Comparison of ENCODE assay signal across 13 cellular contexts in genomic region chr7:591856-592628, GRCh38.
DNase-seq lines count a peak whose midpoint lies in the region; ATAC-seq and TF ChIP-seq lines count a peak whose summit lies in the region.
"Had no signal": no experiment of that assay in that cellular context is flagged by ENCODE, and none has a peak within 500 bp of the region (broad histone marks: within the 10 kb centered on the region; RNA-seq: fewer than 3 reads in every experiment).

No MANE protein-coding gene starts in this region.

- POLR2A ChIA-PET in WTC11 (lab: Charles Lee), result no interaction called here
- POLR2A ChIA-PET in MCF 10A (lab: Yijun Ruan, JAX), result interaction anchor here (0.9 kb wide), 1 partner anchor 8 kb away, joined by 3 read pairs; no protein-coding TSS in a partner anchor

- CTCF ChIA-PET in WTC11 (lab: Charles Lee) (no interaction called here), MCF 10A (lab: Yijun Ruan, JAX) (no interaction called here)

- H3K27ac Mint-ChIP-seq in WTC11 (peak overlapping the region; percentile 36; the same call in 1 of the 2 replicates), nephron (peak overlapping the region in 2 of 3 experiments; percentile 73 to 74), MCF 10A (ENCODE audit: low read depth, unreplicated experiment) (no peak overlapping the region)
- H3K27ac Mint-ChIP-seq: CD8-positive, alpha-beta T cell had no signal

- peaks cover 4% of the 10 kb centered on the region for H3K9me3 ChIP-seq in left ventricle myocardium inferior (replicated peaks)

- no peaks in the 10 kb centered on the region for H3K27me3 ChIP-seq in left ventricle myocardium inferior (ENCODE audit: low read depth)

- H3K27me3 Mint-ChIP-seq in WTC11 (ENCODE audit: low read depth) (no peaks in the 10 kb centered on the region), nephron (ENCODE audit: low read depth) (peaks cover 3% of the 10 kb centered on the region), MCF 10A (ENCODE audit: insufficient read depth, unreplicated experiment) (no peaks in the 10 kb centered on the region)

- BruUV-seq in MCF 10A (replicated peaks; lab: Mats Ljungman, UMichigan), result no TSS peak

- H3K4me3 Mint-ChIP-seq in WTC11, result no peak overlapping the region
- H3K4me3 Mint-ChIP-seq in nephron, result no peak overlapping the region
- no peak overlapping the region for H3K4me3 Mint-ChIP-seq in MCF 10A (ENCODE audit: unreplicated experiment)

- peaks cover 33% of the 10 kb centered on the region for H3K36me3 Mint-ChIP-seq in WTC11
- peaks cover 31% of the 10 kb centered on the region for H3K36me3 Mint-ChIP-seq in nephron (ENCODE audit: low read depth)
- H3K36me3 Mint-ChIP-seq in MCF 10A (ENCODE audit: insufficient read depth, unreplicated experiment), result peaks cover 17% of the 10 kb centered on the region

- intact Hi-C loops in left cardiac atrium (cut with DNase I) (no loop called here), left ventricle myocardium inferior (cut with micrococcal nuclease) (no loop called here), MCF 10A (cut with micrococcal nuclease) (no loop called here)

- DNase-seq in left cardiac atrium (peak; percentile 13), left ventricle myocardium inferior (no peak), WTC11 (ENCODE audit: low spot score) (no peak), MCF 10A (ENCODE audit: unreplicated experiment) (no peak), NCI-H1417 (lab: John Stamatoyannopoulos, UW) (no peak)
- DNase-seq: CD8-positive, alpha-beta T cell; GF-D8; GOT3; NCI-H1436 treated with DMSO at 0.1 percent for 48 hours; NCI-H2081; NCI-H510A treated with DMSO at 0.1 percent for 48 hours had no signal

- H3K4me3 ChIP-seq in left ventricle myocardium inferior, result no peak overlapping the region

- H3K36me3 ChIP-seq in left ventricle myocardium inferior, result peaks cover 4% of the 10 kb centered on the region

- H3K27ac ChIP-seq in left ventricle myocardium inferior (replicated peaks), result no peak overlapping the region

- H3K4me1 Mint-ChIP-seq in WTC11, result no peaks in the 10 kb centered on the region
- peaks cover 31% of the 10 kb centered on the region for H3K4me1 Mint-ChIP-seq in nephron
- no peaks in the 10 kb centered on the region for H3K4me1 Mint-ChIP-seq in MCF 10A (ENCODE audit: insufficient read depth, unreplicated experiment)

- H3K4me1 ChIP-seq in left ventricle myocardium inferior, result peaks cover 18% of the 10 kb centered on the region

- no peak for TF ChIP-seq CTCF in left ventricle myocardium inferior (IDR thresholded peaks at IDR 0.05; ENCODE audit: borderline replicate concordance)
- no peak for TF ChIP-seq CTCF in WTC11 (IDR thresholded peaks at IDR 0.05)
- TF ChIP-seq CTCF in nephron (IDR thresholded peaks at IDR 0.05; ENCODE audit: unreplicated experiment in 3 of 3), result no peak
- no peak for TF ChIP-seq CTCF in MCF 10A (IDR thresholded peaks at IDR 0.05; ENCODE audit: unreplicated experiment)

- ATAC-seq in left cardiac atrium, result no peak
- ATAC-seq in WTC11, result no peak
- no peak for ATAC-seq in GM19463 (IDR thresholded peaks at IDR 0.05; ENCODE audit: unreplicated experiment)
- ATAC-seq: CD8-positive, alpha-beta T cell had no signal

- H3K9me3 Mint-ChIP-seq in WTC11 (peaks cover 13% of the 10 kb centered on the region), nephron (peaks cover 12% of the 10 kb centered on the region), MCF 10A (ENCODE audit: unreplicated experiment) (peaks cover 13% of the 10 kb centered on the region)

TF ChIP-seq in WTC11, 78 proteins besides CTCF, POLR2A, EP300 and RAD21 (continues in another document):
- TF ChIP-seq NFATC4 (CRISPR knock-in tag; IDR thresholded peaks at IDR 0.05), result no peak
- TF ChIP-seq AFF4 (CRISPR knock-in tag; IDR thresholded peaks at IDR 0.05; ENCODE audit: borderline replicate concordance), result no peak
- TF ChIP-seq, protein P1, sequence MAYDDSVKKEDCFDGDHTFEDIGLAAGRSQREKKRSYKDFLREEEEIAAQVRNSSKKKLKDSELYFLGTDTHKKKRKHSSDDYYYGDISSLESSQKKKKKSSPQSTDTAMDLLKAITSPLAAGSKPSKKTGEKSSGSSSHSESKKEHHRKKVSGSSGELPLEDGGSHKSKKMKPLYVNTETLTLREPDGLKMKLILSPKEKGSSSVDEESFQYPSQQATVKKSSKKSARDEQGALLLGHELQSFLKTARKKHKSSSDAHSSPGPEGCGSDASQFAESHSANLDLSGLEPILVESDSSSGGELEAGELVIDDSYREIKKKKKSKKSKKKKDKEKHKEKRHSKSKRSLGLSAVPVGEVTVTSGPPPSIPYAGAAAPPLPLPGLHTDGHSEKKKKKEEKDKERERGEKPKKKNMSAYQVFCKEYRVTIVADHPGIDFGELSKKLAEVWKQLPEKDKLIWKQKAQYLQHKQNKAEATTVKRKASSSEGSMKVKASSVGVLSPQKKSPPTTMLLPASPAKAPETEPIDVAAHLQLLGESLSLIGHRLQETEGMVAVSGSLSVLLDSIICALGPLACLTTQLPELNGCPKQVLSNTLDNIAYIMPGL (CRISPR knock-in tag; IDR thresholded peaks at IDR 0.05), result no peak
- TF ChIP-seq, protein P2, sequence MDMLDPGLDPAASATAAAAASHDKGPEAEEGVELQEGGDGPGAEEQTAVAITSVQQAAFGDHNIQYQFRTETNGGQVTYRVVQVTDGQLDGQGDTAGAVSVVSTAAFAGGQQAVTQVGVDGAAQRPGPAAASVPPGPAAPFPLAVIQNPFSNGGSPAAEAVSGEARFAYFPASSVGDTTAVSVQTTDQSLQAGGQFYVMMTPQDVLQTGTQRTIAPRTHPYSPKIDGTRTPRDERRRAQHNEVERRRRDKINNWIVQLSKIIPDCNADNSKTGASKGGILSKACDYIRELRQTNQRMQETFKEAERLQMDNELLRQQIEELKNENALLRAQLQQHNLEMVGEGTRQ (CRISPR knock-in tag; IDR thresholded peaks at IDR 0.05), result no peak
- TF ChIP-seq ARID4B (CRISPR knock-in tag; IDR thresholded peaks at IDR 0.05; ENCODE audit: borderline replicate concordance), result no peak
- no peak for TF ChIP-seq GABPB1 (CRISPR knock-in tag; IDR thresholded peaks at IDR 0.05)
- no peak for TF ChIP-seq ZNF423 (CRISPR knock-in tag; IDR thresholded peaks at IDR 0.05)
- TF ChIP-seq ESRRA (CRISPR knock-in tag; IDR thresholded peaks at IDR 0.05; ENCODE audit: borderline replicate concordance), result no peak
- no peak for TF ChIP-seq ZNF121 (CRISPR knock-in tag; IDR thresholded peaks at IDR 0.05)
- TF ChIP-seq ZNF317 (CRISPR knock-in tag; IDR thresholded peaks at IDR 0.05; ENCODE audit: borderline replicate concordance, low read depth), result no peak
- no peak for TF ChIP-seq JUN (CRISPR knock-in tag; IDR thresholded peaks at IDR 0.05)
- TF ChIP-seq CREM (CRISPR knock-in tag; IDR thresholded peaks at IDR 0.05), result no peak
- no peak for TF ChIP-seq NR2C2 (CRISPR knock-in tag; IDR thresholded peaks at IDR 0.05)
